In the genomic region with DNA sequence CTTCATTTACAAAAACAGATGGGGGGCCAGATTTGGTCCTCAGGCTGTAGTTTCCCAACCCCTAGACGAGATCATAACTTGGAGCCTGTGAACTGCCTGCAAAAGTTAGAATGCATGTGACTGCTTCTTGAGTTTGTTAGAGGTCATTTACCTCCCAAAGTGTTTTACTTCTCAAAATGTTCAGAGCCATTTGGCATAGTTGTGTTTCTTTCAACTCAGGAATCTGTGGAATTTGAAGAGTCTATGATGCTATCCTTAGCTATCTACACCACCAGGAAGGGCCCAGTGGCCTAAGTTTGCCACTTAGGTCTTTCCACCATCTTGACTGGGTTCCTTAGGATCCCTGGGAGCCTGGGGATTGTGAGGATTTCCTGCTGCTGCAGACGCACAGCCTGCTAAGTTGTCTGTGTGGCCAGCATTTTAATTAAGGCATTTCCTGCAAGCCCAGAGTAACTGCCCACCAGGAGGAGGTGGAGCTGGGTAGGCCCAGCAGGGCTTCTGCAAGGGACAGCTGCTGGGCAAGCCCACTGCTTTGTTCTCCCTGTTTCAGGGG, we compare ENCODE assay signal across 11 cellular contexts. TPM values are rescaled to one million over a fixed set of nuclear protein-coding genes. Genes with fewer than 3 reads are reported as not detected.
DNase-seq lines count a peak whose midpoint lies in the region; ATAC-seq, FAIRE-seq and TF ChIP-seq lines count a peak whose summit lies in the region.
"Had no signal": no experiment of that assay in that cellular context is flagged by ENCODE, and none has a peak within 500 bp of the region (broad histone marks: within the 10 kb centered on the region; RNA-seq: fewer than 3 reads in every experiment).

No MANE protein-coding gene starts in this region.

- TF ChIP-seq CTCF in HFFc6 (IDR thresholded peaks at IDR 0.05): peak; percentile 10; the same call in 1 of the 2 replicates
- TF ChIP-seq CTCF in astrocyte (IDR thresholded peaks at IDR 0.05; ENCODE audit: insufficient read depth, low read depth, low read length): no peak
- TF ChIP-seq CTCF in testis (IDR thresholded peaks at IDR 0.05): no peak

- H4K20me1 ChIP-seq in astrocyte (ENCODE audit: insufficient read depth, low read length): no peaks in the 10 kb centered on the region

- H3K9ac ChIP-seq in astrocyte (ENCODE audit: low read length): peak overlapping the region; percentile 50
- H3K9ac ChIP-seq in subcutaneous abdominal adipose tissue (ENCODE audit: low read length in 5 of 5): no peak overlapping the region

- peaks cover 5% of the 10 kb centered on the region; the same call in 1 of the 2 replicates for H3K9me3 Mint-ChIP-seq in HFFc6
- H3K9me3 Mint-ChIP-seq in astrocyte (ENCODE audit: unreplicated experiment): no peaks in the 10 kb centered on the region

- H3K4me1 ChIP-seq in astrocyte (ENCODE audit: insufficient read depth, low read length): peaks cover 27% of the 10 kb centered on the region
- peaks cover 2 to 21% (median 16%) of the 10 kb centered on the region in 5 donors for H3K4me1 ChIP-seq in subcutaneous abdominal adipose tissue (ENCODE audit: control insufficient read depth in 5 of 5, insufficient read depth in 5 of 5, low read length in 5 of 5)
- peaks cover 6% of the 10 kb centered on the region for H3K4me1 ChIP-seq in testis

- peak overlapping the region; percentile 13 for H3K4me3 Mint-ChIP-seq in HFFc6
- H3K4me3 Mint-ChIP-seq in astrocyte (ENCODE audit: unreplicated experiment): peak overlapping the region; percentile 27
- H3K4me3 Mint-ChIP-seq: activated naive CD8-positive, alpha-beta T cell had no signal

- H3K27me3 Mint-ChIP-seq in HFFc6 (ENCODE audit: insufficient read depth): peaks cover 27% of the 10 kb centered on the region
- no peaks in the 10 kb centered on the region for H3K27me3 Mint-ChIP-seq in astrocyte (ENCODE audit: low read depth, unreplicated experiment)
- H3K27me3 Mint-ChIP-seq: activated naive CD8-positive, alpha-beta T cell had no signal

- ATAC-seq in GM18907 (IDR thresholded peaks at IDR 0.05; ENCODE audit: unreplicated experiment): no peak

- H3K79me2 ChIP-seq in astrocyte (ENCODE audit: insufficient read depth, low read length): peaks cover 21% of the 10 kb centered on the region

- H3K27me3 ChIP-seq in astrocyte (ENCODE audit: insufficient read depth, low read length): no peaks in the 10 kb centered on the region
- no peaks in the 10 kb centered on the region for H3K27me3 ChIP-seq in subcutaneous abdominal adipose tissue (ENCODE audit: control insufficient read depth in 5 of 5, insufficient read depth in 4 of 5, low read length in 5 of 5)
- H3K27me3 ChIP-seq in testis: no peaks in the 10 kb centered on the region

- H3K36me3 ChIP-seq in astrocyte (ENCODE audit: insufficient read depth, low read length) (peaks cover 74% of the 10 kb centered on the region), subcutaneous abdominal adipose tissue (ENCODE audit: control insufficient read depth in 5 of 5, insufficient read depth in 5 of 5, low read length in 5 of 5) (peaks cover 27 to 84% (median 70%) of the 10 kb centered on the region in 5 donors), testis (ENCODE audit: low read depth, missing control alignments) (no peaks in the 10 kb centered on the region)

- intact Hi-C loops in testis (cut with DNase I; ENCODE audit: low total_unique reads): no loop called here

- peaks cover 79% of the 10 kb centered on the region for H3K4me1 Mint-ChIP-seq in HFFc6 (ENCODE audit: low read depth)
- H3K4me1 Mint-ChIP-seq in astrocyte (ENCODE audit: low read depth, unreplicated experiment): peaks cover 58% of the 10 kb centered on the region

- peak overlapping the region; percentile 80 for H3K27ac ChIP-seq in astrocyte (ENCODE audit: low read depth, low read length)
- peak overlapping the region; percentile 76 for H3K27ac ChIP-seq in subcutaneous abdominal adipose tissue (ENCODE audit: low read depth, low read length)
- H3K27ac ChIP-seq in testis: no peak overlapping the region

- H3K27ac Mint-ChIP-seq in HFFc6: peak overlapping the region; percentile 84
- H3K27ac Mint-ChIP-seq in astrocyte (ENCODE audit: unreplicated experiment): peak overlapping the region; percentile 94
- H3K27ac Mint-ChIP-seq: activated naive CD8-positive, alpha-beta T cell had no signal

- H3K9me3 ChIP-seq in astrocyte (ENCODE audit: insufficient read depth, low read depth, low read length): no peaks in the 10 kb centered on the region
- H3K9me3 ChIP-seq in subcutaneous abdominal adipose tissue (ENCODE audit: control insufficient read depth in 5 of 5, low read length in 5 of 5): no peaks in the 10 kb centered on the region
- H3K9me3 ChIP-seq in testis: no peaks in the 10 kb centered on the region

- no peak overlapping the region for H2AFZ ChIP-seq in astrocyte (ENCODE audit: low read depth, low read length)

- 32 to 33% methylated on average over 2 of the region's 2 CpGs for WGBS in testis, 2 donors

- peak; percentile 74 for DNase-seq in HFFc6
- DNase-seq in astrocyte (ENCODE audit: low read depth): peak; percentile 87
- peak; percentile 81 for DNase-seq in iPS DF 19.7 (ENCODE audit: low read depth, low spot score)
- no peak for DNase-seq in NCI-H510A (lab: John Stamatoyannopoulos, UW)
- DNase-seq in testis: no peak
- DNase-seq: DMS79; mammary epithelial cell; stimulated activated naive CD4-positive, alpha-beta T cell treated with Interleukin-2 at 50 U/mL for 16 hours had no signal

- TF ChIP-seq POLR2A in testis (IDR thresholded peaks at IDR 0.05): no peak

- FAIRE-seq in astrocyte (lab: Jason Lieb, UNC): peak; percentile 63

- H3K4me3 ChIP-seq in astrocyte (ENCODE audit: insufficient read depth, low read depth, low read length) (no peak overlapping the region), subcutaneous abdominal adipose tissue (ENCODE audit: low read depth in 1 of 5, low read length in 5 of 5) (no peak overlapping the region), testis (no peak overlapping the region)

- peak overlapping the region; percentile 45 for H3K4me2 ChIP-seq in astrocyte (ENCODE audit: low read length)

- H3K36me3 Mint-ChIP-seq in HFFc6 (ENCODE audit: low read depth) (peaks cover 87% of the 10 kb centered on the region), astrocyte (ENCODE audit: low read depth, unreplicated experiment) (peaks cover 51% of the 10 kb centered on the region)

RNA-seq across cellular contexts. Expression of a gene that starts 53.1 kb away (rescaled TPM):
- 100 to 1,000 TPM; 132 to 210 (median 179) TPM for total RNA-seq in HFFc6 (2021; fragmentation: NEBNext Ultra II Directional; extraction: Animal tissue kit (Norgen Biotek cat#: 25700))
- total RNA-seq in astrocyte (135 and 141 TPM in 2 replicates), testis (100 to 1,000 TPM; 261 to 288 TPM)
- polyA plus RNA-seq in testis (ENCODE audit: insufficient read depth, low read depth, low replicate concordance): 259 TPM

Comparison
In these comparisons a context has a peak if more than half of its experiments do, and no peak if none do; other contexts are left out.
1. DNase-seq: peak in HFFc6 (single experiment), astrocyte (single experiment) and iPS DF 19.7 (single experiment); none in NCI-H510A (single experiment) and testis (single experiment).
2. H3K27ac ChIP-seq: peak in astrocyte (single experiment) and subcutaneous abdominal adipose tissue (single experiment); none in testis (0 of 2).